12 cellular contexts compared by ENCODE assay signal in the genomic region with DNA sequence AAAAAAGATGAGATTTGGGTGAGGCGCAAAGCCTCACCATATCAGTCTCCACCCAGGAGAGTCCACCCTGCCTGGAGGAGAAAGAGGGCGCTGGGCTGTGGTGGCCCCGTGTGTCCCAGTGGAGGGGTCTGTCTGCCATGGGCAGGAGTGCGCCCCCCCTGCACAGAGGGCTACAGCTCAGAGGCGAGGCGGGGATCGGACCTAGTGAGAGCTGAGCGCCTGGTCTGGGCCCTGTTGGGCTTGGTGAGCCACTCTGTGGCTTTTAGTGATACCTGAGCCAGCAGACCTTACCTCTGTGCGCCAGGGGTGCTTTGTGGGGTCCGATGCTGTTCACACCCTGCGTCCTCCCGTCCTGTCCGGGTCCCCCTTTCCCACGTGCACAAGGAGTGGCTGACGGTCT. TPM values are rescaled to one million over a fixed set of nuclear protein-coding genes. Genes with fewer than 3 reads are reported as not detected.
DNase-seq lines count a peak whose midpoint lies in the region; ATAC-seq lines count a peak whose summit lies in the region.
"Had no signal": no experiment of that assay in that cellular context is flagged by ENCODE, and none has a peak within 500 bp of the region (broad histone marks: within the 10 kb centered on the region; RNA-seq: fewer than 3 reads in every experiment).

No MANE protein-coding gene starts in this region.

- intact Hi-C loops in dendritic cell treated with granulocyte-macrophage colony-stimulating factor and Interleukin-4, amounts not matched to agents 40 ng/mL and 50 ng/mL, for 4 days (cut with micrococcal nuclease): loop anchor here (10.0 kb wide), 1 partner anchor 435 kb away; the partner anchor contains the start of gene SDK1

- ATAC-seq in activated T-cell treated with anti-CD3 and anti-CD28 coated beads, Interleukin-2, amount 50 U/mL, for 4 hours: no peak
- peak; percentile 2 for ATAC-seq in stimulated activated memory B cell treated with anti-CD40 and anti-IgM and Interleukin-4, amounts not matched to agents 10 μg/mL and 1 μg/mL and 100 μg/mL, for 72 hours
- ATAC-seq in GM18909 (IDR thresholded peaks at IDR 0.05; ENCODE audit: poor library complexity, unreplicated experiment): no peak
- no peak for ATAC-seq in GM18858 (IDR thresholded peaks at IDR 0.05; ENCODE audit: unreplicated experiment)

- H3K36me3 Mint-ChIP-seq in activated T-cell treated with anti-CD3 and anti-CD28 coated beads, Interleukin-2, amount 50 U/mL, for 4 hours (ENCODE audit: insufficient read depth): no peaks in the 10 kb centered on the region
- no peaks in the 10 kb centered on the region for H3K36me3 Mint-ChIP-seq in dendritic cell treated with granulocyte-macrophage colony-stimulating factor and Interleukin-4, amounts not matched to agents 40 ng/mL and 50 ng/mL, for 4 days (ENCODE audit: low read depth)
- no peaks in the 10 kb centered on the region for H3K36me3 Mint-ChIP-seq in stimulated activated memory B cell treated with anti-CD40 and anti-IgM and Interleukin-4, amounts not matched to agents 10 μg/mL and 1 μg/mL and 100 μg/mL, for 72 hours

- H3K27ac Mint-ChIP-seq in dendritic cell treated with granulocyte-macrophage colony-stimulating factor and Interleukin-4, amounts not matched to agents 40 ng/mL and 50 ng/mL, for 4 days: peak overlapping the region; percentile 65
- peak overlapping the region; percentile 88 for H3K27ac Mint-ChIP-seq in stimulated activated memory B cell treated with anti-CD40 and anti-IgM and Interleukin-4, amounts not matched to agents 10 μg/mL and 1 μg/mL and 100 μg/mL, for 72 hours
- H3K27ac Mint-ChIP-seq: nephron progenitor cell had no signal

- no peaks in the 10 kb centered on the region for H3K9me3 ChIP-seq in KOPT-K1 (ENCODE audit: insufficient read depth, low read length, poor library complexity, severe bottlenecking)
- H3K9me3 ChIP-seq: gastroesophageal sphincter, upper lobe of right lung had no signal

- H3K4me3 Mint-ChIP-seq in activated T-cell treated with anti-CD3 and anti-CD28 coated beads, Interleukin-2, amount 50 U/mL, for 4 hours: peak overlapping the region; percentile 62
- H3K4me3 Mint-ChIP-seq in dendritic cell treated with granulocyte-macrophage colony-stimulating factor and Interleukin-4, amounts not matched to agents 40 ng/mL and 50 ng/mL, for 4 days: no peak overlapping the region
- peak overlapping the region; percentile 75 for H3K4me3 Mint-ChIP-seq in stimulated activated memory B cell treated with anti-CD40 and anti-IgM and Interleukin-4, amounts not matched to agents 10 μg/mL and 1 μg/mL and 100 μg/mL, for 72 hours
- H3K4me3 Mint-ChIP-seq: nephron progenitor cell had no signal

- peak overlapping the region; percentile 21 for H3K27ac ChIP-seq in KOPT-K1 (ENCODE audit: low read depth, low read length, poor library complexity, severe bottlenecking)
- H3K27ac ChIP-seq: upper lobe of right lung had no signal

- H3K9me3 Mint-ChIP-seq in activated T-cell treated with anti-CD3 and anti-CD28 coated beads, Interleukin-2, amount 50 U/mL, for 4 hours: no peaks in the 10 kb centered on the region
- peaks cover 8% of the 10 kb centered on the region for H3K9me3 Mint-ChIP-seq in dendritic cell treated with granulocyte-macrophage colony-stimulating factor and Interleukin-4, amounts not matched to agents 40 ng/mL and 50 ng/mL, for 4 days
- no peaks in the 10 kb centered on the region for H3K9me3 Mint-ChIP-seq in stimulated activated memory B cell treated with anti-CD40 and anti-IgM and Interleukin-4, amounts not matched to agents 10 μg/mL and 1 μg/mL and 100 μg/mL, for 72 hours
- H3K9me3 Mint-ChIP-seq: nephron progenitor cell had no signal

- no peaks in the 10 kb centered on the region for H3K36me3 ChIP-seq in KOPT-K1 (ENCODE audit: insufficient read depth, low read length)
- H3K36me3 ChIP-seq: gastroesophageal sphincter, upper lobe of right lung had no signal

- peaks cover 29% of the 10 kb centered on the region for H3K4me1 Mint-ChIP-seq in activated T-cell treated with anti-CD3 and anti-CD28 coated beads, Interleukin-2, amount 50 U/mL, for 4 hours (ENCODE audit: low read depth)
- peaks cover 21% of the 10 kb centered on the region for H3K4me1 Mint-ChIP-seq in dendritic cell treated with granulocyte-macrophage colony-stimulating factor and Interleukin-4, amounts not matched to agents 40 ng/mL and 50 ng/mL, for 4 days (ENCODE audit: low read depth)
- peaks cover 54% of the 10 kb centered on the region for H3K4me1 Mint-ChIP-seq in stimulated activated memory B cell treated with anti-CD40 and anti-IgM and Interleukin-4, amounts not matched to agents 10 μg/mL and 1 μg/mL and 100 μg/mL, for 72 hours

- H3K27me3 Mint-ChIP-seq in activated T-cell treated with anti-CD3 and anti-CD28 coated beads, Interleukin-2, amount 50 U/mL, for 4 hours (ENCODE audit: low read depth): no peaks in the 10 kb centered on the region
- H3K27me3 Mint-ChIP-seq in dendritic cell treated with granulocyte-macrophage colony-stimulating factor and Interleukin-4, amounts not matched to agents 40 ng/mL and 50 ng/mL, for 4 days: peaks cover 49% of the 10 kb centered on the region
- H3K27me3 Mint-ChIP-seq in stimulated activated memory B cell treated with anti-CD40 and anti-IgM and Interleukin-4, amounts not matched to agents 10 μg/mL and 1 μg/mL and 100 μg/mL, for 72 hours: no peaks in the 10 kb centered on the region

- no peak for DNase-seq in activated T-cell treated with anti-CD3 and anti-CD28 coated beads, Interleukin-2, amount 50 U/mL, for 4 hours
- no peak for DNase-seq in activated T-cell treated with anti-CD3 and anti-CD28 coated beads, Interleukin-2, amount 50 U/mL, for 1 hour
- no peak for DNase-seq in NCI-H1105 treated with DMSO at 0.1 percent for 48 hours (lab: John Stamatoyannopoulos, UW)
- DNase-seq: OCI-M1 had no signal

RNA-seq across cellular contexts. Expression of gene GNA12, which starts 25.9 kb away (rescaled TPM):
- 10 to 100 TPM; 23.7 to 25.7 (median 25.0) TPM for total RNA-seq in activated T-cell treated with anti-CD3 and anti-CD28 coated beads, Interleukin-2, amount 50 U/mL, for 4 hours
